In genomic region chr16:74064120-74064735, GRCh38 we compare ENCODE assay signal across 18 cellular contexts.
DNase-seq lines count a peak whose midpoint lies in the region; ATAC-seq and TF ChIP-seq lines count a peak whose summit lies in the region.
"Had no signal": no experiment of that assay in that cellular context is flagged by ENCODE, and none has a peak within 500 bp of the region (broad histone marks: within the 10 kb centered on the region; RNA-seq: fewer than 3 reads in every experiment).

No MANE protein-coding gene starts in this region.

- H3K4me1 ChIP-seq in HCT116 (ENCODE audit: control insufficient read depth in 1 of 2, insufficient read depth in 2 of 2, low read length in 2 of 2) (no peaks in the 10 kb centered on the region), RWPE2 (ENCODE audit: insufficient read depth, poor library complexity, severe bottlenecking) (no peaks in the 10 kb centered on the region), ascending aorta (no peaks in the 10 kb centered on the region)
- H3K4me1 ChIP-seq: right atrium auricular region, transverse colon had no signal

- intact Hi-C loops in HCT116 (cut with micrococcal nuclease) = no loop called here
- intact Hi-C loops in ascending aorta (cut with DNase I) = no loop called here

- no peak overlapping the region for H3K27ac ChIP-seq in HCT116 (ENCODE audit: low read depth, low read length)
- H3K27ac ChIP-seq in RWPE2 (ENCODE audit: poor library complexity, severe bottlenecking) = no peak overlapping the region
- no peak overlapping the region for H3K27ac ChIP-seq in ascending aorta
- H3K27ac ChIP-seq: cardiac muscle cell, dorsolateral prefrontal cortex, epithelial cell of prostate, right atrium auricular region, transverse colon had no signal

- H4K20me1 ChIP-seq in HCT116 (ENCODE audit: insufficient read depth) = no peaks in the 10 kb centered on the region; the same call in 1 of the 2 replicates

- no peaks in the 10 kb centered on the region for H3K9me3 ChIP-seq in HCT116 (ENCODE audit: control insufficient read depth in 1 of 2, insufficient read depth in 1 of 2, low read depth in 1 of 2, low read length in 2 of 2)
- no peaks in the 10 kb centered on the region for H3K9me3 ChIP-seq in RWPE2 (ENCODE audit: severe bottlenecking)
- H3K9me3 ChIP-seq in ascending aorta = no peaks in the 10 kb centered on the region
- H3K9me3 ChIP-seq: right atrium auricular region, transverse colon had no signal

- H3K27me3 ChIP-seq in HCT116 (ENCODE audit: insufficient read depth, low read length) (peaks cover 61% of the 10 kb centered on the region), RWPE2 (ENCODE audit: insufficient read depth, poor library complexity, severe bottlenecking) (peaks cover 38% of the 10 kb centered on the region), kidney epithelial cell (ENCODE audit: control insufficient read depth, insufficient read depth, low read length) (no peaks in the 10 kb centered on the region), ascending aorta (no peaks in the 10 kb centered on the region)
- H3K27me3 ChIP-seq: cardiac muscle cell, right atrium auricular region, transverse colon had no signal

- no TSS peak for BruUV-seq in HCT116 (replicated peaks; lab: Mats Ljungman, UMichigan)

- H2AFZ ChIP-seq in HCT116 (ENCODE audit: low read depth, low read length, poor library complexity, severe bottlenecking) = no peak overlapping the region

- peak; percentile 27; the same call in 1 of the 2 replicates for TF ChIP-seq RAD21 in HCT116 (IDR thresholded peaks at IDR 0.05; ENCODE audit: low read depth)

- no peak for TF ChIP-seq POLR2A in HCT116 (IDR thresholded peaks at IDR 0.05; ENCODE audit: borderline replicate concordance, extremely low read depth, insufficient read depth, insufficient read length)

- no peaks in the 10 kb centered on the region for H3K79me2 ChIP-seq in HCT116 (ENCODE audit: insufficient read depth, low read length)

- no peak overlapping the region for H3K4me3 ChIP-seq in HCT116 (replicated peaks in 1 of 2; ENCODE audit: low read depth in 1 of 2, low read length in 2 of 2)
- H3K4me3 ChIP-seq in RWPE2 (ENCODE audit: severe bottlenecking) = no peak overlapping the region
- H3K4me3 ChIP-seq in kidney epithelial cell (ENCODE audit: low read depth, low read length) = no peak overlapping the region
- H3K4me3 ChIP-seq in ascending aorta = no peak overlapping the region
- H3K4me3 ChIP-seq: cardiac muscle cell, dorsolateral prefrontal cortex, right atrium auricular region, transverse colon had no signal

- no peak overlapping the region for H3K9ac ChIP-seq in HCT116 (ENCODE audit: low read length)

- DNase-seq in NCI-H1436 (lab: John Stamatoyannopoulos, UW) = peak; percentile 20
- DNase-seq in NCI-H1436 treated with DMSO at 0.1 percent for 48 hours (lab: John Stamatoyannopoulos, UW) = no peak
- no peak for DNase-seq in HCT116 (ENCODE audit: low read depth, low spot score)
- no peak for DNase-seq in RWPE2 (ENCODE audit: low spot score)
- no peak for DNase-seq in kidney epithelial cell (ENCODE audit: low read depth)
- DNase-seq in ascending aorta (ENCODE audit: low spot score in 2 of 2) = no peak
- no peak for DNase-seq in ACHN
- no peak for DNase-seq in NCI-H2171 treated with DMSO at 0.1 percent for 48 hours (lab: John Stamatoyannopoulos, UW)
- DNase-seq: CD4-positive, alpha-beta T cell; dorsolateral prefrontal cortex; left ventricle myocardium superior; nucleus accumbens; stimulated activated naive CD4-positive, alpha-beta T cell; T-helper 2 cell; transverse colon had no signal

- H3K36me3 ChIP-seq in HCT116 (ENCODE audit: control insufficient read depth in 1 of 2, insufficient read depth in 2 of 2, low read length in 2 of 2) (no peaks in the 10 kb centered on the region), RWPE2 (ENCODE audit: low read depth) (no peaks in the 10 kb centered on the region), kidney epithelial cell (ENCODE audit: control insufficient read depth, insufficient read depth, low read length) (no peaks in the 10 kb centered on the region), ascending aorta (no peaks in the 10 kb centered on the region)
- H3K36me3 ChIP-seq: cardiac muscle cell, right atrium auricular region, transverse colon had no signal

- CTCF ChIA-PET in HCT116 (lab: Charles Lee) = interaction anchor here (1.4 to 2.7 kb wide), 3 partner anchors 43 to 211 kb away, joined by 5 to 30 read pairs (median 10); no protein-coding TSS in a partner anchor

- RAD21 ChIA-PET in HCT116 (lab: Charles Lee; ENCODE audit: low non-redundant PET in 1 of 2, low total read pairs in 2 of 2, uncharacterized antibody in 2 of 2, unreplicated experiment in 2 of 2) = interaction anchor here in 1 of 2 experiments (1.5 kb wide), 1 partner anchor 163 kb away, joined by 3 read pairs; no protein-coding TSS in a partner anchor

- TF ChIP-seq CTCF in HCT116 (IDR thresholded peaks at IDR 0.05 in 2 of 3, conservative IDR thresholded peaks at IDR 0.05 in 1 of 3; ENCODE audit: borderline replicate concordance in 1 of 3, insufficient read depth in 1 of 3, low read depth in 2 of 3, low read length in 2 of 3) = peak in 1 of 3 experiments; percentile 10; a peak in 1 of 6 replicates
- peak; percentile 22 for TF ChIP-seq CTCF in RWPE2 (IDR thresholded peaks at IDR 0.05; ENCODE audit: poor library complexity, severe bottlenecking)
- peak; percentile 2 for TF ChIP-seq CTCF in kidney epithelial cell (IDR thresholded peaks at IDR 0.05; ENCODE audit: insufficient read depth, low read length, poor library complexity, severe bottlenecking)
- no peak for TF ChIP-seq CTCF in ascending aorta (IDR thresholded peaks at IDR 0.05)

- H3K9me2 ChIP-seq in HCT116 (ENCODE audit: insufficient read depth) = no peaks in the 10 kb centered on the region

- POLR2A ChIA-PET in HCT116 (lab: Charles Lee) = no interaction called here

- in situ Hi-C loops in ACHN (cut with HindIII; ENCODE audit: low pct_ligation_motif_present, low pct_unique_long_range_greater_than_20kb, low sequenced_read_pairs) = no loop called here

- no peak overlapping the region for H3K4me2 ChIP-seq in HCT116 (ENCODE audit: low read length)

- ATAC-seq in HCT116 = no peak
- no peak for ATAC-seq in RWPE2 (ENCODE audit: low read depth)
- ATAC-seq: left ventricle myocardium superior had no signal

TF ChIP-seq in HCT116, 20 proteins besides CTCF, POLR2A, EP300 and RAD21:
- TF ChIP-seq SRF (IDR thresholded peaks at IDR 0.05; ENCODE audit: low read depth) (no peak), EZH2phosphoT487 (IDR thresholded peaks at IDR 0.05; ENCODE audit: borderline replicate concordance) (no peak), ATF3 (IDR thresholded peaks at IDR 0.05) (no peak), CEBPB (IDR thresholded peaks at IDR 0.05; ENCODE audit: low read depth) (no peak), EZH2 (IDR thresholded peaks at IDR 0.05) (no peak), SIN3A (IDR thresholded peaks at IDR 0.05; ENCODE audit: low read depth) (no peak), ZFX (IDR thresholded peaks at IDR 0.05) (no peak), ELF1 (IDR thresholded peaks at IDR 0.05; ENCODE audit: borderline replicate concordance, low read depth) (no peak), SP1 (IDR thresholded peaks at IDR 0.05; ENCODE audit: low read depth) (no peak), FOSL1 (IDR thresholded peaks at IDR 0.05; ENCODE audit: low read depth) (no peak)
- TF ChIP-seq, protein P1, sequence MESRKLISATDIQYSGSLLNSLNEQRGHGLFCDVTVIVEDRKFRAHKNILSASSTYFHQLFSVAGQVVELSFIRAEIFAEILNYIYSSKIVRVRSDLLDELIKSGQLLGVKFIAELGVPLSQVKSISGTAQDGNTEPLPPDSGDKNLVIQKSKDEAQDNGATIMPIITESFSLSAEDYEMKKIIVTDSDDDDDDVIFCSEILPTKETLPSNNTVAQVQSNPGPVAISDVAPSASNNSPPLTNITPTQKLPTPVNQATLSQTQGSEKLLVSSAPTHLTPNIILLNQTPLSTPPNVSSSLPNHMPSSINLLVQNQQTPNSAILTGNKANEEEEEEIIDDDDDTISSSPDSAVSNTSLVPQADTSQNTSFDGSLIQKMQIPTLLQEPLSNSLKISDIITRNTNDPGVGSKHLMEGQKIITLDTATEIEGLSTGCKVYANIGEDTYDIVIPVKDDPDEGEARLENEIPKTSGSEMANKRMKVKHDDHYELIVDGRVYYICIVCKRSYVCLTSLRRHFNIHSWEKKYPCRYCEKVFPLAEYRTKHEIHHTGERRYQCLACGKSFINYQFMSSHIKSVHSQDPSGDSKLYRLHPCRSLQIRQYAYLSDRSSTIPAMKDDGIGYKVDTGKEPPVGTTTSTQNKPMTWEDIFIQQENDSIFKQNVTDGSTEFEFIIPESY (IDR thresholded peaks at IDR 0.05; ENCODE audit: extremely low read depth, insufficient replicate concordance, low read length) = no peak
TF ChIP-seq in HCT116: peak in this region for 0.

Comparison
In these comparisons a context has a peak if more than half of its experiments do, and no peak if none do; other contexts are left out.
1. CTCF ChIP-seq: peak in RWPE2 (single experiment) and kidney epithelial cell (single experiment); none in ascending aorta (0 of 3).